ENCODE assay signal across 9 cellular contexts in genomic region chr11:47348859-47349258, GRCh38. TPM values are rescaled to one million over a fixed set of nuclear protein-coding genes. Genes with fewer than 3 reads are reported as not detected.
A peak's percentile ranks its signal among the peaks of the same experiment; 100 is the strongest.
DNase-seq lines count a peak whose midpoint lies in the region; ATAC-seq and TF ChIP-seq lines count a peak whose summit lies in the region.
"Had no signal": no experiment of that assay in that cellular context is flagged by ENCODE, and none has a peak within 500 bp of the region (broad histone marks: within the 10 kb centered on the region; RNA-seq: fewer than 3 reads in every experiment).

No MANE protein-coding gene starts in this region.

- H3K9me3 Mint-ChIP-seq in activated CD8-positive, alpha-beta memory T cell treated with anti-CD3 and anti-CD28 coated beads, Interleukin-2, amount 10 ng/mL, durations not matched to agents 7 days and 5 days (ENCODE audit: low read depth), result no peaks in the 10 kb centered on the region
- H3K9me3 Mint-ChIP-seq: activated naive CD4-positive, alpha-beta T cell treated with anti-CD3 and anti-CD28 coated beads, Interleukin-2, amount 50 U/mL, for 72 hours had no signal

- no peaks in the 10 kb centered on the region for H3K27me3 ChIP-seq in neutrophil

- CTCF ChIA-PET in activated CD8-positive, alpha-beta memory T cell treated with anti-CD3 and anti-CD28 coated beads, Interleukin-2, amount 10 ng/mL, durations not matched to agents 7 days and 5 days (lab: Charles Lee), result no interaction called here

- H3K4me1 ChIP-seq in neutrophil (ENCODE audit: control insufficient read depth in 1 of 2, insufficient read depth in 1 of 2, low read depth in 1 of 2, low read length in 1 of 2), result peaks cover 0 to 4% of the 10 kb centered on the region in 2 experiments

- no peaks in the 10 kb centered on the region for H3K9me3 ChIP-seq in neutrophil

- no peak overlapping the region for H3K27ac Mint-ChIP-seq in activated CD8-positive, alpha-beta memory T cell treated with anti-CD3 and anti-CD28 coated beads, Interleukin-2, amount 10 ng/mL, durations not matched to agents 7 days and 5 days

- no peak for TF ChIP-seq POLR2A in NB4 (IDR thresholded peaks at IDR 0.05; ENCODE audit: extremely low read depth, insufficient read length)

- peak overlapping the region; percentile 36 for H3K27ac ChIP-seq in neutrophil

- no peaks in the 10 kb centered on the region for H3K4me1 Mint-ChIP-seq in activated CD8-positive, alpha-beta memory T cell treated with anti-CD3 and anti-CD28 coated beads, Interleukin-2, amount 10 ng/mL, durations not matched to agents 7 days and 5 days

- H3K4me3 ChIP-seq in NB4 (ENCODE audit: low read depth, low read length) (no peak overlapping the region), neutrophil (ENCODE audit: low read depth in 1 of 2, low read length in 1 of 2) (no peak overlapping the region)

- H3K27me3 Mint-ChIP-seq in activated CD8-positive, alpha-beta memory T cell treated with anti-CD3 and anti-CD28 coated beads, Interleukin-2, amount 10 ng/mL, durations not matched to agents 7 days and 5 days, result no peaks in the 10 kb centered on the region

- no peak for DNase-seq in activated CD8-positive, alpha-beta memory T cell treated with anti-CD3 and anti-CD28 coated beads, Interleukin-2, amount 10 ng/mL, durations not matched to agents 7 days and 5 days
- DNase-seq in activated CD8-positive, alpha-beta memory T cell treated with anti-CD3 and anti-CD28 coated beads for 24 hours, result no peak
- DNase-seq in NB4 (ENCODE audit: low read depth) (peak; percentile 80), amniotic epithelial cell (ENCODE audit: low read depth) (peak; percentile 48), middle frontal gyrus (ENCODE audit: extremely low spot score, low spot score) (no peak)

- H3K36me3 Mint-ChIP-seq in activated CD8-positive, alpha-beta memory T cell treated with anti-CD3 and anti-CD28 coated beads, Interleukin-2, amount 10 ng/mL, durations not matched to agents 7 days and 5 days, result no peaks in the 10 kb centered on the region
- H3K36me3 Mint-ChIP-seq: activated naive CD4-positive, alpha-beta T cell treated with anti-CD3 and anti-CD28 coated beads, Interleukin-2, amount 50 U/mL, for 72 hours had no signal

- TF ChIP-seq CTCF in NB4 (IDR thresholded peaks at IDR 0.05; ENCODE audit: low read depth, low read length), result peak; percentile 44
- no peak for TF ChIP-seq CTCF in neutrophil (IDR thresholded peaks at IDR 0.05)

- peaks cover 93% of the 10 kb centered on the region for H3K36me3 ChIP-seq in neutrophil

- H3K4me3 Mint-ChIP-seq in activated CD8-positive, alpha-beta memory T cell treated with anti-CD3 and anti-CD28 coated beads, Interleukin-2, amount 10 ng/mL, durations not matched to agents 7 days and 5 days, result no peak overlapping the region

- ATAC-seq in activated CD8-positive, alpha-beta memory T cell treated with anti-CD3 and anti-CD28 coated beads, Interleukin-2, amount 10 ng/mL, durations not matched to agents 7 days and 5 days, result peak; percentile 45
- ATAC-seq in HG02678 (IDR thresholded peaks at IDR 0.05; ENCODE audit: unreplicated experiment) (no peak), GM18868 (IDR thresholded peaks at IDR 0.05; ENCODE audit: unreplicated experiment) (no peak)

RNA-seq across cellular contexts. Expression of gene MYBPC3, which starts 3.6 kb away (rescaled TPM):
- total RNA-seq in activated CD8-positive, alpha-beta memory T cell treated with anti-CD3 and anti-CD28 coated beads, Interleukin-2, amount 10 ng/mL, durations not matched to agents 7 days and 5 days, result not detected
- total RNA-seq: activated naive CD4-positive, alpha-beta T cell treated with anti-CD3 and anti-CD28 coated beads, Interleukin-2, amount 50 U/mL, for 72 hours had no signal

RNA-seq across cellular contexts. Expression of gene SPI1, which starts 29.5 kb away (rescaled TPM):
- total RNA-seq in activated CD8-positive, alpha-beta memory T cell treated with anti-CD3 and anti-CD28 coated beads, Interleukin-2, amount 10 ng/mL, durations not matched to agents 7 days and 5 days, result not detected

RNA-seq across cellular contexts. Expression of gene SLC39A13, which starts 59.5 kb away (rescaled TPM):
- 10 to 100 TPM; 18.2 to 22.1 TPM for total RNA-seq in activated CD8-positive, alpha-beta memory T cell treated with anti-CD3 and anti-CD28 coated beads, Interleukin-2, amount 10 ng/mL, durations not matched to agents 7 days and 5 days

Comparison
In these comparisons a context has a peak if more than half of its experiments do, and no peak if none do; other contexts are left out.
1. DNase-seq: peak in NB4 (single experiment) and amniotic epithelial cell (single experiment); none in activated CD8-positive, alpha-beta memory T cell treated with anti-CD3 and anti-CD28 coated beads, Interleukin-2, amount 10 ng/mL, durations not matched to agents 7 days and 5 days (single experiment), activated CD8-positive, alpha-beta memory T cell treated with anti-CD3 and anti-CD28 coated beads for 24 hours (single experiment) and middle frontal gyrus (single experiment).